ENCODE assay signal across 1 cellular context in genomic region chr20:36235892-36236785, GRCh38.
TF ChIP-seq lines count a peak whose summit lies in the region.

A gene with protein sequence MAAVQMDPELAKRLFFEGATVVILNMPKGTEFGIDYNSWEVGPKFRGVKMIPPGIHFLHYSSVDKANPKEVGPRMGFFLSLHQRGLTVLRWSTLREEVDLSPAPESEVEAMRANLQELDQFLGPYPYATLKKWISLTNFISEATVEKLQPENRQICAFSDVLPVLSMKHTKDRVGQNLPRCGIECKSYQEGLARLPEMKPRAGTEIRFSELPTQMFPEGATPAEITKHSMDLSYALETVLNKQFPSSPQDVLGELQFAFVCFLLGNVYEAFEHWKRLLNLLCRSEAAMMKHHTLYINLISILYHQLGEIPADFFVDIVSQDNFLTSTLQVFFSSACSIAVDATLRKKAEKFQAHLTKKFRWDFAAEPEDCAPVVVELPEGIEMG (plus strand): TSS chr20:36236478. CDS start chr20:36239869, 3,391 bp downstream.

TF ChIP-seq in K562, 482 proteins besides CTCF, POLR2A, EP300 and RAD21 (continued from another document and continues in another):
- 0 out of 2 replicates have a peak, but pooled peaks have one; percentile 34 for TF ChIP-seq CBFB (CRISPR knock-in tag; IDR thresholded peaks at IDR 0.05)
- TF ChIP-seq CBX5 (IDR thresholded peaks at IDR 0.05; ENCODE audit: borderline replicate concordance, low read depth): 0 out of 2 replicates have a peak, but pooled peaks have one; percentile 42
- TF ChIP-seq ZNF212 (CRISPR knock-in tag; IDR thresholded peaks at IDR 0.05): no peak
- 0 out of 2 replicates have a peak, but pooled peaks have one; percentile 15 for TF ChIP-seq ZNF239 (CRISPR knock-in tag; IDR thresholded peaks at IDR 0.05)
- no peak for TF ChIP-seq CCAR2 (IDR thresholded peaks at IDR 0.05; ENCODE audit: low read depth, low read length)
- TF ChIP-seq SMC3 (conservative IDR thresholded peaks at IDR 0.05; ENCODE audit: insufficient read depth, low read depth, low read length): no peak
- TF ChIP-seq, protein P1, sequence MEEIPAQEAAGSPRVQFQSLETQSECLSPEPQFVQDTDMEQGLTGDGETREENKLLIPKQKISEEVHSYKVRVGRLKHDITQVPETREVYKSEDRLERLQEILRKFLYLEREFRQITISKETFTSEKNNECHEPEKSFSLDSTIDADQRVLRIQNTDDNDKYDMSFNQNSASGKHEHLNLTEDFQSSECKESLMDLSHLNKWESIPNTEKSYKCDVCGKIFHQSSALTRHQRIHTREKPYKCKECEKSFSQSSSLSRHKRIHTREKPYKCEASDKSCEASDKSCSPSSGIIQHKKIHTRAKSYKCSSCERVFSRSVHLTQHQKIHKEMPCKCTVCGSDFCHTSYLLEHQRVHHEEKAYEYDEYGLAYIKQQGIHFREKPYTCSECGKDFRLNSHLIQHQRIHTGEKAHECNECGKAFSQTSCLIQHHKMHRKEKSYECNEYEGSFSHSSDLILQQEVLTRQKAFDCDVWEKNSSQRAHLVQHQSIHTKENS (CRISPR knock-in tag; IDR thresholded peaks at IDR 0.05): no peak
- TF ChIP-seq FOXP4 (CRISPR knock-in tag; IDR thresholded peaks at IDR 0.05; ENCODE audit: borderline replicate concordance): no peak
- 0 out of 2 replicates have a peak, but pooled peaks have one; percentile 34 for TF ChIP-seq LCOR (CRISPR knock-in tag; IDR thresholded peaks at IDR 0.05)
- TF ChIP-seq SPI1 (IDR thresholded peaks at IDR 0.05; ENCODE audit: borderline replicate concordance, low read depth, low read length): no peak
- no peak for TF ChIP-seq RBM17 (IDR thresholded peaks at IDR 0.05; ENCODE audit: borderline replicate concordance, low read depth, low read length)
- peak in 1 of 2 experiments; percentile 61; a peak in 2 of 4 replicates for TF ChIP-seq CSDE1 (IDR thresholded peaks at IDR 0.05)
- no peak for TF ChIP-seq ZNF589 (CRISPR knock-in tag; IDR thresholded peaks at IDR 0.05; ENCODE audit: low read depth)
- TF ChIP-seq SETDB1 (IDR thresholded peaks at IDR 0.05; ENCODE audit: low read length): no peak
- no peak for TF ChIP-seq ZNF586 (CRISPR knock-in tag; conservative IDR thresholded peaks at IDR 0.05)
- TF ChIP-seq NFIX (CRISPR knock-in tag; IDR thresholded peaks at IDR 0.05; ENCODE audit: low read depth): no peak
- TF ChIP-seq ZNF3 (CRISPR knock-in tag; IDR thresholded peaks at IDR 0.05): no peak
- TF ChIP-seq TRIM28 (IDR thresholded peaks at IDR 0.05): no peak
- TF ChIP-seq SMAD1 (IDR thresholded peaks at IDR 0.05; ENCODE audit: low read depth, low read length, partially characterized antibody): peak; percentile 61
- no peak for TF ChIP-seq HSF4 (CRISPR knock-in tag; IDR thresholded peaks at IDR 0.05; ENCODE audit: borderline replicate concordance)
- TF ChIP-seq TCFL5 (CRISPR knock-in tag; conservative IDR thresholded peaks at IDR 0.05): no peak
- TF ChIP-seq FOXP1 (CRISPR knock-in tag; IDR thresholded peaks at IDR 0.05): peak; percentile 58
- no peak for TF ChIP-seq ELF4 (CRISPR knock-in tag; IDR thresholded peaks at IDR 0.05)
- TF ChIP-seq MBD2 (IDR thresholded peaks at IDR 0.05; ENCODE audit: borderline replicate concordance, low read depth): peak; percentile 63; the same call in 1 of the 2 replicates
- peak; percentile 22; the same call in 1 of the 2 replicates for TF ChIP-seq TEAD4 (IDR thresholded peaks at IDR 0.05; ENCODE audit: low read length)
- no peak for TF ChIP-seq TEAD4 (CRISPR knock-in tag; IDR thresholded peaks at IDR 0.05; ENCODE audit: borderline replicate concordance)
- TF ChIP-seq MED1 (CRISPR knock-in tag; IDR thresholded peaks at IDR 0.05; ENCODE audit: borderline replicate concordance): no peak
- TF ChIP-seq, protein P2, sequence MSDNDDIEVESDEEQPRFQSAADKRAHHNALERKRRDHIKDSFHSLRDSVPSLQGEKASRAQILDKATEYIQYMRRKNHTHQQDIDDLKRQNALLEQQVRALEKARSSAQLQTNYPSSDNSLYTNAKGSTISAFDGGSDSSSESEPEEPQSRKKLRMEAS (CRISPR knock-in tag; IDR thresholded peaks at IDR 0.05): peak; percentile 75
- TF ChIP-seq HNRNPH1 (optimal IDR thresholded peaks at IDR 0.05; ENCODE audit: low read depth, low read length): no peak
- TF ChIP-seq ZNF780A (CRISPR knock-in tag; IDR thresholded peaks at IDR 0.05): no peak
- no peak for TF ChIP-seq ETS2 (tag; IDR thresholded peaks at IDR 0.05; ENCODE audit: borderline replicate concordance, poor library complexity, severe bottlenecking)
- peak in 1 of 2 experiments; percentile 89; a peak in 1 of 4 replicates for TF ChIP-seq KDM4B (IDR thresholded peaks at IDR 0.05; ENCODE audit: borderline replicate concordance in 2 of 2, low read depth in 1 of 2)
- peak; percentile 61 to 84; a peak in 3 of 4 replicates for TF ChIP-seq FOXK2 (conservative IDR thresholded peaks at IDR 0.05 in 1 of 2, IDR thresholded peaks at IDR 0.05 in 1 of 2; ENCODE audit: low read depth in 2 of 2)
- no peak for TF ChIP-seq CBFA2T2 (conservative IDR thresholded peaks at IDR 0.05)
- peak; percentile 83 for TF ChIP-seq NCOA6 (IDR thresholded peaks at IDR 0.05)
- no peak for TF ChIP-seq ZNF41 (CRISPR knock-in tag; conservative IDR thresholded peaks at IDR 0.05)
- no peak for TF ChIP-seq ZNF764 (CRISPR knock-in tag; IDR thresholded peaks at IDR 0.05; ENCODE audit: low read depth)
- TF ChIP-seq SRSF3 (IDR thresholded peaks at IDR 0.05; ENCODE audit: insufficient read depth, low read length): no peak
- TF ChIP-seq HNRNPK (IDR thresholded peaks at IDR 0.05; ENCODE audit: low read depth, low read length, poor library complexity, severe bottlenecking): no peak
- TF ChIP-seq KHSRP (IDR thresholded peaks at IDR 0.05): no peak
- peak; percentile 50 to 79; a peak in 3 of 4 replicates for TF ChIP-seq MAZ (CRISPR knock-in tag; conservative IDR thresholded peaks at IDR 0.05 in 1 of 2, IDR thresholded peaks at IDR 0.05 in 1 of 2)
- no peak for TF ChIP-seq FIP1L1 (IDR thresholded peaks at IDR 0.05; ENCODE audit: low read depth, low read length, poor library complexity, severe bottlenecking)
- no peak for TF ChIP-seq CREBBP (IDR thresholded peaks at IDR 0.05; ENCODE audit: low read depth, low read length)
- no peak for TF ChIP-seq ZFPM2 (CRISPR knock-in tag; IDR thresholded peaks at IDR 0.05)
- peak; percentile 61 for TF ChIP-seq HDAC3 (IDR thresholded peaks at IDR 0.05; ENCODE audit: borderline replicate concordance, partially characterized antibody)
- TF ChIP-seq HEY1 (CRISPR knock-in tag; IDR thresholded peaks at IDR 0.05; ENCODE audit: borderline replicate concordance): no peak
- no peak for TF ChIP-seq NR2F6 (CRISPR knock-in tag; IDR thresholded peaks at IDR 0.05)
- TF ChIP-seq STAT6 (CRISPR knock-in tag; IDR thresholded peaks at IDR 0.05): no peak; the same call in 1 of the 2 replicates
- no peak for TF ChIP-seq KLF13 (tag; IDR thresholded peaks at IDR 0.05; ENCODE audit: borderline replicate concordance, low read depth)
- TF ChIP-seq, protein P3, sequence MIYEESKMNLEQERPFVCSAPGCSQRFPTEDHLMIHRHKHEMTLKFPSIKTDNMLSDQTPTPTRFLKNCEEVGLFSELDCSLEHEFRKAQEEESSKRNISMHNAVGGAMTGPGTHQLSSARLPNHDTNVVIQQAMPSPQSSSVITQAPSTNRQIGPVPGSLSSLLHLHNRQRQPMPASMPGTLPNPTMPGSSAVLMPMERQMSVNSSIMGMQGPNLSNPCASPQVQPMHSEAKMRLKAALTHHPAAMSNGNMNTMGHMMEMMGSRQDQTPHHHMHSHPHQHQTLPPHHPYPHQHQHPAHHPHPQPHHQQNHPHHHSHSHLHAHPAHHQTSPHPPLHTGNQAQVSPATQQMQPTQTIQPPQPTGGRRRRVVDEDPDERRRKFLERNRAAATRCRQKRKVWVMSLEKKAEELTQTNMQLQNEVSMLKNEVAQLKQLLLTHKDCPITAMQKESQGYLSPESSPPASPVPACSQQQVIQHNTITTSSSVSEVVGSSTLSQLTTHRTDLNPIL (CRISPR knock-in tag; IDR thresholded peaks at IDR 0.05): no peak
- TF ChIP-seq ZNF324 (CRISPR knock-in tag; IDR thresholded peaks at IDR 0.05): no peak
- TF ChIP-seq ZNF316 (IDR thresholded peaks at IDR 0.05): no peak
- TF ChIP-seq MYC (IDR thresholded peaks at IDR 0.05; ENCODE audit: low read depth, low read length): peak; percentile 81
- no peak for TF ChIP-seq MYC (CRISPR knock-in tag; IDR thresholded peaks at IDR 0.05; ENCODE audit: borderline replicate concordance, low read depth)
- TF ChIP-seq SRSF9 (IDR thresholded peaks at IDR 0.05; ENCODE audit: borderline replicate concordance, low read depth, low read length): no peak
- TF ChIP-seq CEBPZ (IDR thresholded peaks at IDR 0.05; ENCODE audit: borderline replicate concordance, low read depth, low read length): no peak
- no peak for TF ChIP-seq YBX1 (IDR thresholded peaks at IDR 0.05)
